ENCODE assay signal across 33 cellular contexts in the genomic region with DNA sequence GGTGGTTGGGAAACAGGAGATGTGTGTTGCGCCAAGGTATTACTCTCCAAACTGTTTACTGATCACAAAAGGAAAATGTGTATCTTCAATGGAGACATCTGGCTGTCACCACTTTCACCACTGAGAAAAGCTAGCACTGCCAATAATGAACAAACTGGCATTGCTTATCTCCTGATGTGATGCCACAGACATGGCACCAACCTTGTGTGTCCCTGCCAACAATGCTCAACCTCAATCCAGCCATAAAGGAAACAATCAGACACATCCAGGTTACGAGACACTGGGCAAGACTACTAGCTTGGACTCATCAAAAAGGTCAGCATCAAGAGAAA.
"Had no signal": no experiment of that assay in that cellular context is flagged by ENCODE, and none has a peak within 500 bp of the region (broad histone marks: within the 10 kb centered on the region; RNA-seq: fewer than 3 reads in every experiment).

No MANE protein-coding gene starts in this region.

- ATAC-seq: activated CD8-positive, alpha-beta memory T cell treated with anti-CD3 and anti-CD28 coated beads, Interleukin-2, amount 10 ng/mL, durations not matched to agents 7 days and 5 days; activated T-helper 17 cell treated with anti-CD3 and anti-CD28 coated beads, Interleukin-2, amount 50 U/mL, for 72 hours; Panc1 had no signal

- H3K4me3 ChIP-seq: cardiac muscle cell, SJSA1 had no signal

- DNase-seq: activated B cell treated with CpG ODN at 0.5 μM for 24 hours; activated CD4-positive, alpha-beta T cell treated with anti-CD3 and anti-CD28 coated beads for 48 hours; activated CD4-positive, CD25-positive, alpha-beta regulatory T cell treated with anti-CD3 and anti-CD28 coated beads, Interleukin-2, amount 50 U/mL, for 72 hours; activated CD8-positive, alpha-beta memory T cell treated with anti-CD3 and anti-CD28 coated beads for 24 hours; activated effector memory CD4-positive, alpha-beta T cell treated with anti-CD3 and anti-CD28 coated beads, Interleukin-2, amount 50 U/mL, for 16 hours; activated naive CD4-positive, alpha-beta T cell; activated naive CD4-positive, alpha-beta T cell treated with anti-CD3 and anti-CD28 coated beads, Interleukin-2, amount 50 U/mL, for 16 hours; activated naive CD8-positive, alpha-beta T cell treated with anti-CD3 and anti-CD28 coated beads for 36 hours; activated T-cell treated with anti-CD3 and anti-CD28 coated beads, Interleukin-2, amount 50 U/mL, for 48 hours; amniotic stem cell; aorta; Kasumi-1; KG1; MM.1S; NCI-H1092; NCI-H1436 treated with DMSO at 0.1 percent for 48 hours; NCI-H1694 treated with DMSO at 0.1 percent for 48 hours; NCI-H2029; NCI-H345; NCI-H526; NCI-H748 treated with DMSO at 0.1 percent for 48 hours; SHP77; SK-N-SH had no signal

- H3K9me3 ChIP-seq: SJSA1, SK-N-SH had no signal

- H3K4me1 ChIP-seq: SJSA1 had no signal

- H3K4me3 Mint-ChIP-seq: activated B cell treated with CpG ODN at 0.5 μM for 24 hours; activated CD4-positive, alpha-beta memory T cell treated with anti-CD3 and anti-CD28 coated beads, Interleukin-2, amount 10 ng/mL, durations not matched to agents 7 days and 5 days; activated CD8-positive, alpha-beta memory T cell treated with anti-CD3 and anti-CD28 coated beads, Interleukin-2, amount 10 ng/mL, durations not matched to agents 7 days and 5 days; activated naive CD8-positive, alpha-beta T cell treated with anti-CD3 and anti-CD28 coated beads for 36 hours; activated T-helper 17 cell treated with anti-CD3 and anti-CD28 coated beads, Interleukin-2, amount 50 U/mL, for 72 hours; central memory CD8-positive, alpha-beta T cell; T-helper 1 cell treated with Interleukin-12 subunit alpha and Interleukin-12 subunit beta and Interleukin-4 antibody, amounts not matched to agents 30 μg/mL and 1 μg/mL, for 36 hours; T-helper 2 cell treated with Interferon-gamma antibody and Interleukin-4, amounts not matched to agents 5 μg/mL and 100 μg/mL, for 36 hours had no signal

- H3K9me3 Mint-ChIP-seq: activated B cell treated with CpG ODN at 0.5 μM for 24 hours; activated CD4-positive, alpha-beta memory T cell treated with anti-CD3 and anti-CD28 coated beads, Interleukin-2, amount 10 ng/mL, durations not matched to agents 7 days and 5 days; activated naive CD8-positive, alpha-beta T cell treated with anti-CD3 and anti-CD28 coated beads for 36 hours; activated T-helper 17 cell treated with anti-CD3 and anti-CD28 coated beads, Interleukin-2, amount 50 U/mL, for 72 hours; central memory CD8-positive, alpha-beta T cell; T-helper 1 cell treated with Interleukin-12 subunit alpha and Interleukin-12 subunit beta and Interleukin-4 antibody, amounts not matched to agents 30 μg/mL and 1 μg/mL, for 36 hours; T-helper 2 cell treated with Interferon-gamma antibody and Interleukin-4, amounts not matched to agents 5 μg/mL and 100 μg/mL, for 36 hours had no signal

- H3K4me1 Mint-ChIP-seq: activated B cell treated with CpG ODN at 0.5 μM for 24 hours; activated CD4-positive, alpha-beta memory T cell treated with anti-CD3 and anti-CD28 coated beads, Interleukin-2, amount 10 ng/mL, durations not matched to agents 7 days and 5 days; activated CD8-positive, alpha-beta memory T cell treated with anti-CD3 and anti-CD28 coated beads, Interleukin-2, amount 10 ng/mL, durations not matched to agents 7 days and 5 days; activated naive CD8-positive, alpha-beta T cell treated with anti-CD3 and anti-CD28 coated beads for 36 hours; central memory CD8-positive, alpha-beta T cell had no signal

- H3K4me2 ChIP-seq: SK-N-SH had no signal

- H3K27me3 ChIP-seq: cardiac muscle cell, SJSA1 had no signal

- H3K27ac ChIP-seq: cardiac muscle cell, SJSA1, VCaP had no signal

- H3K36me3 ChIP-seq: cardiac muscle cell, SJSA1 had no signal

- H3K36me3 Mint-ChIP-seq: activated CD8-positive, alpha-beta memory T cell treated with anti-CD3 and anti-CD28 coated beads, Interleukin-2, amount 10 ng/mL, durations not matched to agents 7 days and 5 days; activated naive CD8-positive, alpha-beta T cell treated with anti-CD3 and anti-CD28 coated beads for 36 hours had no signal

- H3K27me3 Mint-ChIP-seq: activated B cell treated with CpG ODN at 0.5 μM for 24 hours; activated CD4-positive, alpha-beta memory T cell treated with anti-CD3 and anti-CD28 coated beads, Interleukin-2, amount 10 ng/mL, durations not matched to agents 7 days and 5 days; activated CD8-positive, alpha-beta memory T cell treated with anti-CD3 and anti-CD28 coated beads, Interleukin-2, amount 10 ng/mL, durations not matched to agents 7 days and 5 days; activated naive CD8-positive, alpha-beta T cell treated with anti-CD3 and anti-CD28 coated beads for 36 hours; activated T-helper 17 cell treated with anti-CD3 and anti-CD28 coated beads, Interleukin-2, amount 50 U/mL, for 72 hours; central memory CD8-positive, alpha-beta T cell had no signal

- H3K27ac Mint-ChIP-seq: activated B cell treated with CpG ODN at 0.5 μM for 24 hours; activated CD4-positive, alpha-beta memory T cell treated with anti-CD3 and anti-CD28 coated beads, Interleukin-2, amount 10 ng/mL, durations not matched to agents 7 days and 5 days; activated CD8-positive, alpha-beta memory T cell treated with anti-CD3 and anti-CD28 coated beads, Interleukin-2, amount 10 ng/mL, durations not matched to agents 7 days and 5 days; activated naive CD8-positive, alpha-beta T cell treated with anti-CD3 and anti-CD28 coated beads for 36 hours; activated T-helper 17 cell treated with anti-CD3 and anti-CD28 coated beads, Interleukin-2, amount 50 U/mL, for 72 hours; T-helper 1 cell treated with Interleukin-12 subunit alpha and Interleukin-12 subunit beta and Interleukin-4 antibody, amounts not matched to agents 30 μg/mL and 1 μg/mL, for 36 hours; T-helper 2 cell treated with Interferon-gamma antibody and Interleukin-4, amounts not matched to agents 5 μg/mL and 100 μg/mL, for 36 hours had no signal

- H3K9ac ChIP-seq: SK-N-SH had no signal
